Comparison of ENCODE assay signal across 26 cellular contexts in the genomic region with DNA sequence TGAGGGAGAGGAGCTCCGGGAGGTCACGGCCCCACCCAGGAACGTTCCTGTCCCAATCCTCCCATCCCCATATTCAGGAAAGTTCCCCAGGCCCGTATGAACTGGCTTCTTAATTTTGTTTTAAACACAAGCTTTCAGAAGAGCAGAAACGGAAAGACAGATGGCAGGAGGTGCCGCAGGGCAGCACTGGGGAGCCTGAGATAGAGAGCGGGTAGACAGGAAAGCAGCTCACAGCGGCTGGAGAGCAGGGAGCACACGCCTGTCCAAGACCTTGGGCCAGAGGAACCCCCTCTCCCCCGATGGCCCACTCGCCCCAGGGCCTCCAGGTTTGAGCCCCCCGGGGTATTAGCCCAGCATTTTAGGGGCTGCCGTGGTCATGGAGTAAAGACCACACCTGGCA. TPM values are rescaled to one million over a fixed set of nuclear protein-coding genes. Genes with fewer than 3 reads are reported as not detected.
A peak's percentile ranks its signal among the peaks of the same experiment; 100 is the strongest.
DNase-seq lines count a peak whose midpoint lies in the region; ATAC-seq and TF ChIP-seq lines count a peak whose summit lies in the region.
"Had no signal": no experiment of that assay in that cellular context is flagged by ENCODE, and none has a peak within 500 bp of the region (broad histone marks: within the 10 kb centered on the region; RNA-seq: fewer than 3 reads in every experiment).

No MANE protein-coding gene starts in this region.

- no peaks in the 10 kb centered on the region for H3K36me3 Mint-ChIP-seq in progenitor cell of endocrine pancreas (ENCODE audit: insufficient read depth)

- H3K4me2 ChIP-seq in hepatocyte, result no peak overlapping the region

- H3K79me2 ChIP-seq in hepatocyte, result no peaks in the 10 kb centered on the region

- 78% methylated on average over 13 of the region's 13 CpGs for WGBS in hepatocyte (ENCODE audit: low lambda C conversion rate, missing lambda C conversion rate)

- H3K9me3 Mint-ChIP-seq in progenitor cell of endocrine pancreas (ENCODE audit: low read depth), result no peaks in the 10 kb centered on the region
- H3K9me3 Mint-ChIP-seq: CD4-positive, alpha-beta memory T cell had no signal

- H3K4me3 Mint-ChIP-seq in progenitor cell of endocrine pancreas (ENCODE audit: low read depth), result no peak overlapping the region
- H3K4me3 Mint-ChIP-seq: CD4-positive, alpha-beta memory T cell had no signal

- intact Hi-C loops in Right ventricle myocardium inferior (cut with DNase I), result no loop called here
- intact Hi-C loops in left ventricle myocardium inferior (cut with micrococcal nuclease), result no loop called here

- H3K9me2 ChIP-seq in hepatocyte (replicated peaks; ENCODE audit: insufficient read depth), result no peaks in the 10 kb centered on the region

- no peaks in the 10 kb centered on the region for H3K27me3 ChIP-seq in left ventricle myocardium inferior (ENCODE audit: low read depth)
- no peaks in the 10 kb centered on the region for H3K27me3 ChIP-seq in hepatocyte

- peak overlapping the region; percentile 60 for H3K27ac Mint-ChIP-seq in progenitor cell of endocrine pancreas
- H3K27ac Mint-ChIP-seq: CD4-positive, alpha-beta memory T cell had no signal

- H4K20me1 ChIP-seq in hepatocyte (ENCODE audit: insufficient read depth, poor library complexity, severe bottlenecking), result no peaks in the 10 kb centered on the region

- in situ Hi-C loops in GM13977 (cut with MboI; ENCODE audit: low pct_unique_long_range_greater_than_20kb, low sequenced_read_pairs, unreplicated experiment), result no loop called here

- DNase-seq in Right ventricle myocardium inferior (ENCODE audit: missing footprints), result peak; percentile 41
- no peak for DNase-seq in left ventricle myocardium inferior
- DNase-seq in NCI-H1694 (lab: John Stamatoyannopoulos, UW), result peak; percentile 4
- no peak for DNase-seq in hepatocyte (ENCODE audit: low spot score)
- DNase-seq in progenitor cell of endocrine pancreas (ENCODE audit: low spot score, unreplicated experiment), result no peak
- no peak for DNase-seq in NCI-H146 treated with DMSO at 0.1 percent for 48 hours (lab: John Stamatoyannopoulos, UW; ENCODE audit: unreplicated experiment)
- no peak for DNase-seq in GM13977 (ENCODE audit: low spot score)
- DNase-seq: C1 segment of cervical spinal cord; CD4-positive, alpha-beta memory T cell; COR-L47; DMS79; EL; GF-D8; Karpas-422; NCI-H1092; NCI-H1417 treated with DMSO at 0.1 percent for 48 hours; NCI-H1930; NCI-H2227 treated with DMSO at 0.1 percent for 48 hours; NCI-H526 treated with DMSO at 0.1 percent for 48 hours; SIG-M5 had no signal

- H3K36me3 ChIP-seq in left ventricle myocardium inferior, result no peaks in the 10 kb centered on the region
- H3K36me3 ChIP-seq in hepatocyte (replicated peaks; ENCODE audit: insufficient read depth, low read depth), result no peaks in the 10 kb centered on the region

- ATAC-seq in Right ventricle myocardium inferior (no peak), HG03469 (IDR thresholded peaks at IDR 0.05; ENCODE audit: unreplicated experiment) (no peak)
- ATAC-seq: HCT116, HepG2, Panc1 had no signal

- H3K4me1 ChIP-seq in left ventricle myocardium inferior (peaks cover 12% of the 10 kb centered on the region), hepatocyte (ENCODE audit: insufficient read depth) (peaks cover 39% of the 10 kb centered on the region)

- H2AFZ ChIP-seq in hepatocyte, result no peak overlapping the region

- peaks cover 11% of the 10 kb centered on the region for H3K27me3 Mint-ChIP-seq in progenitor cell of endocrine pancreas
- H3K27me3 Mint-ChIP-seq: CD4-positive, alpha-beta memory T cell had no signal

- H3K4me3 ChIP-seq in left ventricle myocardium inferior (no peak overlapping the region), hepatocyte (no peak overlapping the region)
- H3K4me3 ChIP-seq: SK-N-MC had no signal

- peaks cover 20% of the 10 kb centered on the region for H3K4me1 Mint-ChIP-seq in progenitor cell of endocrine pancreas (ENCODE audit: low read depth)
- H3K4me1 Mint-ChIP-seq: CD4-positive, alpha-beta memory T cell had no signal

- H3K27ac ChIP-seq in left ventricle myocardium inferior (replicated peaks) (no peak overlapping the region), hepatocyte (peak overlapping the region; percentile 78)
- H3K27ac ChIP-seq: RWPE1, SK-N-MC had no signal

- TF ChIP-seq CTCF in left ventricle myocardium inferior (IDR thresholded peaks at IDR 0.05; ENCODE audit: borderline replicate concordance) (no peak), hepatocyte (IDR thresholded peaks at IDR 0.05; ENCODE audit: poor library complexity) (no peak), progenitor cell of endocrine pancreas (IDR thresholded peaks at IDR 0.05; ENCODE audit: unreplicated experiment) (no peak), GM13977 (IDR thresholded peaks at IDR 0.05; ENCODE audit: extremely low read depth, insufficient read depth, missing control alignments) (no peak)

- H3K9me3 ChIP-seq in left ventricle myocardium inferior (replicated peaks) (no peaks in the 10 kb centered on the region), hepatocyte (ENCODE audit: low read depth) (no peaks in the 10 kb centered on the region)

RNA-seq across cellular contexts. Expression of a gene that starts 17.8 kb away (rescaled TPM):
- total RNA-seq in Right ventricle myocardium inferior (0.32 TPM), left ventricle myocardium inferior (0.33 TPM), hepatocyte (6.6 and 7.9 TPM in 2 replicates), progenitor cell of endocrine pancreas (18.0 and 18.7 TPM in 2 replicates)
- 3.1 and 4.0 TPM in 2 replicates for polyA plus RNA-seq in hepatocyte

Comparison
In these comparisons a context has a peak if more than half of its experiments do, and no peak if none do; other contexts are left out.
1. DNase-seq: peak in Right ventricle myocardium inferior (single experiment) and NCI-H1694 (single experiment); none in left ventricle myocardium inferior (single experiment), hepatocyte (single experiment), progenitor cell of endocrine pancreas (single experiment), NCI-H146 treated with DMSO at 0.1 percent for 48 hours (single experiment) and GM13977 (single experiment).